Comparison of ENCODE assay signal across 8 cellular contexts in the genomic region with DNA sequence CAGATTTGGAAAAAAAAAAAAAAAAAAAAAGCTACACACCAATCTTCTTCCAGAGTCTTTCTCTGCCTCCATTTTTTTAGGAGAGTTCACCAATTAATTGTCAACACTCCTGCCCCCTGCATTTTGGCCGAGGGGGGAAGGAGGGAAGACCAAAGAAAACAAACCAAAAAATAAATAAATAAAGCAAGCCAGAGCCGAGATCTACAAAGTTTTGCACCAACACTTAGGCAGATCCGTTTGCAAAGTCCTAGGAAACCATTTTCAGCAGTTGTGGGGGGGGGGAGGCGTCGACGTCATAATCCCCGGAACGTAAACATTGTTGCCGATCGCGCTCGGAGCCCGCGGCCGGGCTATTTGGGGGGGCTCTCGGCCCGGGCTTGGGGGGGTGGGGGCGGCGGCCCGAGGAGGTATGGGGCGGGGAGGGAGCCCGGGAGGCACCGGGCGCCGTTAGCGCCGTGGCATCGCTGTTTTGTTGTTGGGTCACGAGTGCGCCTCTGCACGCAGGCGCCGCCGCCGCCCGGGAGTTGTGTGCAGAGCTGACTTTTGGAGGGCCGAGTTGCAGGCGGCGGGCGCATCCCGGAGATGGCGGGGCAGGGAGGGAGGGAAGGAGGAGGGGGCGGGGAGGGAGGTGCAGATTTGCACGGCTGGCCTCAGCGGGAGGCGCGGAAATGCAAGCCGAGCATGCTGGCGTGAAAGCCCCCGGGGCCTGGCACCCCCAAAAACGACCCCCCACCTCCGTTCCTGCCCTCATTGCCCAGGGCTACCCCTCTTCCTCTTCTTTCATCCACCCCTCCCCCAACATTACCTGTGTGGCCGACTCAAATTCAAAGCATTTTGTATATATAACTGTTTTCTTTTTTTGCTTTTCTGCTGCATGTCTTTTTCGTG. TPM values are rescaled to one million over a fixed set of nuclear protein-coding genes. Genes with fewer than 3 reads are reported as not detected.
DNase-seq lines count a peak whose midpoint lies in the region; ATAC-seq and TF ChIP-seq lines count a peak whose summit lies in the region.

No MANE protein-coding gene starts in this region.

- 0 to 3% methylated on average over 19 to 28 of the region's 54 CpGs for WGBS in thyroid gland, 2 donors

- H3K36me3 ChIP-seq in KOPT-K1 (ENCODE audit: insufficient read depth, low read length) (peaks cover 15% of the 10 kb centered on the region), osteoblast (ENCODE audit: insufficient read depth, low read length) (peaks cover 4% of the 10 kb centered on the region), thyroid gland (no peaks in the 10 kb centered on the region)

- peaks cover 3% of the 10 kb centered on the region for H3K27me3 Mint-ChIP-seq in glutamatergic neuron (ENCODE audit: unreplicated experiment)

- H3K27me3 ChIP-seq in osteoblast (ENCODE audit: insufficient read depth, low read length): no peaks in the 10 kb centered on the region
- H3K27me3 ChIP-seq in thyroid gland: no peaks in the 10 kb centered on the region

- no peaks in the 10 kb centered on the region for H3K36me3 Mint-ChIP-seq in glutamatergic neuron (ENCODE audit: unreplicated experiment)

- H2AFZ ChIP-seq in osteoblast (ENCODE audit: low read length): peak overlapping the region; percentile 89

- H3K27ac ChIP-seq in KOPT-K1 (ENCODE audit: low read depth, low read length, poor library complexity, severe bottlenecking) (peak overlapping the region; percentile 78), osteoblast (ENCODE audit: low read depth, low read length) (peak overlapping the region; percentile 84), thyroid gland (peak overlapping the region; percentile 77 to 90 (median 88))

- ATAC-seq in HG03439 (IDR thresholded peaks at IDR 0.05; ENCODE audit: unreplicated experiment): no peak

- H3K4me1 ChIP-seq in osteoblast (ENCODE audit: insufficient read depth, low read length): peaks cover 54% of the 10 kb centered on the region
- peaks cover 40 to 45% of the 10 kb centered on the region in 2 donors for H3K4me1 ChIP-seq in thyroid gland

- TF ChIP-seq CTCF in glutamatergic neuron (IDR thresholded peaks at IDR 0.05; ENCODE audit: partially characterized antibody, unreplicated experiment) (no peak), osteoblast (IDR thresholded peaks at IDR 0.05; ENCODE audit: extremely low read depth, low read depth, low read length) (no peak), thyroid gland (IDR thresholded peaks at IDR 0.05) (no peak)

- peaks cover 30% of the 10 kb centered on the region for H3K4me1 Mint-ChIP-seq in glutamatergic neuron (ENCODE audit: low read depth, unreplicated experiment)

- in situ Hi-C loops in SK-MEL-5 (cut with HindIII; ENCODE audit: low pct_unique_long_range_greater_than_20kb, low sequenced_read_pairs): no loop called here

- no peaks in the 10 kb centered on the region for H3K9me3 ChIP-seq in KOPT-K1 (ENCODE audit: insufficient read depth, low read length, poor library complexity, severe bottlenecking)
- no peaks in the 10 kb centered on the region for H3K9me3 ChIP-seq in osteoblast (ENCODE audit: low read depth, low read length)
- H3K9me3 ChIP-seq in thyroid gland: no peaks in the 10 kb centered on the region

- peak; percentile 50 for DNase-seq in GF-D8 (lab: John Stamatoyannopoulos, UW)
- DNase-seq in SK-MEL-5 (ENCODE audit: low read depth, low spot score): peak; percentile 80
- DNase-seq in activated naive CD4-positive, alpha-beta T cell treated with anti-CD3 and anti-CD28 coated beads, Interleukin-2, amount 50 U/mL, for 16 hours: peak; percentile 67
- DNase-seq in glutamatergic neuron: peak; percentile 76
- peak; percentile 92 for DNase-seq in osteoblast (ENCODE audit: insufficient read length, low spot score, missing footprints)
- DNase-seq in thyroid gland: peak; percentile 79 to 80

- H3K4me3 ChIP-seq in osteoblast (ENCODE audit: insufficient read depth, low read length) (peak overlapping the region; percentile 76), thyroid gland (replicated peaks in 1 of 3) (peak overlapping the region in 2 of 3 donors; percentile 11 to 52)

- H3K9me3 Mint-ChIP-seq in glutamatergic neuron (ENCODE audit: unreplicated experiment): peaks cover 5% of the 10 kb centered on the region

- peak overlapping the region; percentile 82 for H3K27ac Mint-ChIP-seq in glutamatergic neuron (ENCODE audit: unreplicated experiment)

- peaks cover 4% of the 10 kb centered on the region for H3K79me2 ChIP-seq in osteoblast (ENCODE audit: insufficient read depth, low read length)

- H4K20me1 ChIP-seq in osteoblast (ENCODE audit: insufficient read depth, low read length): no peaks in the 10 kb centered on the region

- intact Hi-C loops in thyroid gland (cut with DNase I): no loop called here

- peak overlapping the region; percentile 93 for H3K4me3 Mint-ChIP-seq in glutamatergic neuron (ENCODE audit: unreplicated experiment)

- H3K4me2 ChIP-seq in osteoblast (ENCODE audit: insufficient read depth, low read length): peak overlapping the region; percentile 96

- peak in 1 of 2 donors; percentile 30 for TF ChIP-seq POLR2A in thyroid gland (IDR thresholded peaks at IDR 0.05)

RNA-seq across cellular contexts. Expression of a gene that starts 0.6 kb away (rescaled TPM):
- total RNA-seq in SK-MEL-5 (2014; rRNA removed; shearing (Covaris generic)): 24.4 and 30.4 TPM in 2 replicates
- polyA plus RNA-seq in SK-MEL-5 (2015; cell fraction: cytosol; rRNA removed): 40.0 and 50.1 TPM in 2 replicates
- 52.8 and 59.3 TPM in 2 replicates for polyA plus RNA-seq in SK-MEL-5 (2015; cell fraction: nucleus; rRNA removed)
- total RNA-seq in glutamatergic neuron (ENCODE audit: unreplicated experiment): 64.3 TPM
- total RNA-seq in osteoblast: 29.8 and 32.6 TPM in 2 replicates
- 10 to 100 TPM; 15.5 to 32.1 (median 21.2) TPM for total RNA-seq in thyroid gland

RNA-seq across cellular contexts. Expression of a gene that starts 46.1 kb away (rescaled TPM):
- total RNA-seq in SK-MEL-5 (2014; rRNA removed; shearing (Covaris generic)): 16.9 and 22.2 TPM in 2 replicates
- 84.8 and 88.2 TPM in 2 replicates for polyA plus RNA-seq in SK-MEL-5 (2015; cell fraction: cytosol; rRNA removed)
- 4.3 and 4.7 TPM in 2 replicates for polyA plus RNA-seq in SK-MEL-5 (2015; cell fraction: nucleus; rRNA removed)
- 15.9 TPM for total RNA-seq in glutamatergic neuron (ENCODE audit: unreplicated experiment)
- 7.2 and 7.7 TPM in 2 replicates for total RNA-seq in osteoblast
- total RNA-seq in thyroid gland: 10 to 100 TPM; 12.7 to 27.1 (median 17.0) TPM
